Comparison of ENCODE assay signal across 1 cellular context in genomic region chr10:110983466-110983865, GRCh38.
TF ChIP-seq lines count a peak whose summit lies in the region.

No MANE protein-coding gene starts in this region.

TF ChIP-seq in GM12878, 131 proteins besides CTCF, POLR2A, EP300 and RAD21 (continued from another document):
- TF ChIP-seq, protein P1, sequence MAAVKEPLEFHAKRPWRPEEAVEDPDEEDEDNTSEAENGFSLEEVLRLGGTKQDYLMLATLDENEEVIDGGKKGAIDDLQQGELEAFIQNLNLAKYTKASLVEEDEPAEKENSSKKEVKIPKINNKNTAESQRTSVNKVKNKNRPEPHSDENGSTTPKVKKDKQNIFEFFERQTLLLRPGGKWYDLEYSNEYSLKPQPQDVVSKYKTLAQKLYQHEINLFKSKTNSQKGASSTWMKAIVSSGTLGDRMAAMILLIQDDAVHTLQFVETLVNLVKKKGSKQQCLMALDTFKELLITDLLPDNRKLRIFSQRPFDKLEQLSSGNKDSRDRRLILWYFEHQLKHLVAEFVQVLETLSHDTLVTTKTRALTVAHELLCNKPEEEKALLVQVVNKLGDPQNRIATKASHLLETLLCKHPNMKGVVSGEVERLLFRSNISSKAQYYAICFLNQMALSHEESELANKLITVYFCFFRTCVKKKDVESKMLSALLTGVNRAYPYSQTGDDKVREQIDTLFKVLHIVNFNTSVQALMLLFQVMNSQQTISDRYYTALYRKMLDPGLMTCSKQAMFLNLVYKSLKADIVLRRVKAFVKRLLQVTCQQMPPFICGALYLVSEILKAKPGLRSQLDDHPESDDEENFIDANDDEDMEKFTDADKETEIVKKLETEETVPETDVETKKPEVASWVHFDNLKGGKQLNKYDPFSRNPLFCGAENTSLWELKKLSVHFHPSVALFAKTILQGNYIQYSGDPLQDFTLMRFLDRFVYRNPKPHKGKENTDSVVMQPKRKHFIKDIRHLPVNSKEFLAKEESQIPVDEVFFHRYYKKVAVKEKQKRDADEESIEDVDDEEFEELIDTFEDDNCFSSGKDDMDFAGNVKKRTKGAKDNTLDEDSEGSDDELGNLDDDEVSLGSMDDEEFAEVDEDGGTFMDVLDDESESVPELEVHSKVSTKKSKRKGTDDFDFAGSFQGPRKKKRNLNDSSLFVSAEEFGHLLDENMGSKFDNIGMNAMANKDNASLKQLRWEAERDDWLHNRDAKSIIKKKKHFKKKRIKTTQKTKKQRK (IDR thresholded peaks at IDR 0.05; ENCODE audit: low read depth, low read length): no peak
- TF ChIP-seq SPI1 (IDR thresholded peaks at IDR 0.05; ENCODE audit: borderline replicate concordance, insufficient read depth, low read depth, low read length) (no peak), CHD4 (IDR thresholded peaks at IDR 0.05) (no peak), RELA (IDR thresholded peaks at IDR 0.05; ENCODE audit: borderline replicate concordance, partially characterized antibody) (no peak), ZSCAN29 (IDR thresholded peaks at IDR 0.05) (no peak), SMARCA5 (IDR thresholded peaks at IDR 0.05) (no peak), ZBTB4 (CRISPR knock-in tag; IDR thresholded peaks at IDR 0.05) (no peak), KDM1A (IDR thresholded peaks at IDR 0.05; ENCODE audit: borderline replicate concordance) (no peak), RELB (IDR thresholded peaks at IDR 0.05; ENCODE audit: low read depth) (no peak), ZNF622 (IDR thresholded peaks at IDR 0.05) (no peak), ZNF384 (IDR thresholded peaks at IDR 0.05; ENCODE audit: borderline replicate concordance, low read depth, low read length) (no peak), GATAD2B (conservative IDR thresholded peaks at IDR 0.05; ENCODE audit: low read depth) (no peak), CHD2 (IDR thresholded peaks at IDR 0.05; ENCODE audit: borderline replicate concordance, low read depth, low read length) (no peak), POU2F2 (IDR thresholded peaks at IDR 0.05; ENCODE audit: borderline replicate concordance, low read depth, low read length) (no peak)
- TF ChIP-seq, protein P2, sequence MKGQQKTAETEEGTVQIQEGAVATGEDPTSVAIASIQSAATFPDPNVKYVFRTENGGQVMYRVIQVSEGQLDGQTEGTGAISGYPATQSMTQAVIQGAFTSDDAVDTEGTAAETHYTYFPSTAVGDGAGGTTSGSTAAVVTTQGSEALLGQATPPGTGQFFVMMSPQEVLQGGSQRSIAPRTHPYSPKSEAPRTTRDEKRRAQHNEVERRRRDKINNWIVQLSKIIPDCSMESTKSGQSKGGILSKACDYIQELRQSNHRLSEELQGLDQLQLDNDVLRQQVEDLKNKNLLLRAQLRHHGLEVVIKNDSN (IDR thresholded peaks at IDR 0.05; ENCODE audit: borderline replicate concordance, extremely low read length, insufficient read depth, low read depth, low read length): no peak
- TF ChIP-seq, protein P3, sequence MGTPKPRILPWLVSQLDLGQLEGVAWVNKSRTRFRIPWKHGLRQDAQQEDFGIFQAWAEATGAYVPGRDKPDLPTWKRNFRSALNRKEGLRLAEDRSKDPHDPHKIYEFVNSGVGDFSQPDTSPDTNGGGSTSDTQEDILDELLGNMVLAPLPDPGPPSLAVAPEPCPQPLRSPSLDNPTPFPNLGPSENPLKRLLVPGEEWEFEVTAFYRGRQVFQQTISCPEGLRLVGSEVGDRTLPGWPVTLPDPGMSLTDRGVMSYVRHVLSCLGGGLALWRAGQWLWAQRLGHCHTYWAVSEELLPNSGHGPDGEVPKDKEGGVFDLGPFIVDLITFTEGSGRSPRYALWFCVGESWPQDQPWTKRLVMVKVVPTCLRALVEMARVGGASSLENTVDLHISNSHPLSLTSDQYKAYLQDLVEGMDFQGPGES (IDR thresholded peaks at IDR 0.05): no peak
